Comparison of ENCODE assay signal across 9 cellular contexts in genomic region chr12:5965950-5966383, GRCh38. TPM values are rescaled to one million over a fixed set of nuclear protein-coding genes. Genes with fewer than 3 reads are reported as not detected.
DNase-seq lines count a peak whose midpoint lies in the region; ATAC-seq, FAIRE-seq and TF ChIP-seq lines count a peak whose summit lies in the region.
"Had no signal": no experiment of that assay in that cellular context is flagged by ENCODE, and none has a peak within 500 bp of the region (broad histone marks: within the 10 kb centered on the region; RNA-seq: fewer than 3 reads in every experiment).

No MANE protein-coding gene starts in this region.

- H3K36me3 ChIP-seq in H1 (ENCODE audit: control insufficient read depth in 2 of 4, insufficient read depth in 4 of 4, low read length in 3 of 4), result no peaks in the 10 kb centered on the region

- H3K56ac ChIP-seq in H1 (replicated peaks; ENCODE audit: insufficient read length, low read depth, low read length), result no peak overlapping the region

- peak overlapping the region; percentile 90; the same call in 1 of the 2 replicates for H2BK12ac ChIP-seq in H1 (ENCODE audit: low read depth, low read length)

- no peak overlapping the region for H2AK5ac ChIP-seq in H1 (ENCODE audit: low read depth, low read length)

- no peak overlapping the region for H2BK20ac ChIP-seq in H1 (ENCODE audit: low read length)

- H4K91ac ChIP-seq in H1 (replicated peaks; ENCODE audit: insufficient read length, low read length), result no peak overlapping the region

- H3K79me1 ChIP-seq in H1 (ENCODE audit: low read depth, low read length), result no peaks in the 10 kb centered on the region

- no peak overlapping the region for H3K14ac ChIP-seq in H1 (ENCODE audit: insufficient read length)

- H3K4me1 Mint-ChIP-seq in activated CD4-positive, alpha-beta T cell treated with anti-CD3 and anti-CD28 coated beads, Interleukin-2, amount 10 ng/mL, durations not matched to agents 7 days and 5 days, result no peaks in the 10 kb centered on the region

- no peak overlapping the region for H3K4me3 Mint-ChIP-seq in activated CD4-positive, alpha-beta T cell treated with anti-CD3 and anti-CD28 coated beads, Interleukin-2, amount 10 ng/mL, durations not matched to agents 7 days and 5 days

- 0 out of 7 replicates have a peak, but pooled peaks cover 0 to 3% (median 0%) of the 10 kb centered on the region in 4 experiments for H3K27me3 ChIP-seq in H1 (replicated peaks in 1 of 4; ENCODE audit: control insufficient read depth in 3 of 4, extremely low read depth in 1 of 4, insufficient read depth in 3 of 4, low read length in 3 of 4)

- no peak overlapping the region for H3K9ac ChIP-seq in H1 (replicated peaks in 1 of 4; ENCODE audit: extremely low read depth in 1 of 4, low read depth in 3 of 4, low read length in 3 of 4)

- H3K4me1 ChIP-seq in H1 (replicated peaks in 1 of 4; ENCODE audit: control insufficient read depth in 3 of 4, insufficient read depth in 4 of 4, low read length in 3 of 4), result peaks cover 5 to 14% (median 12%) of the 10 kb centered on the region in 4 experiments; a peak in 6 of 7 replicates

- H2BK120ac ChIP-seq in H1 (replicated peaks; ENCODE audit: low read depth, low read length), result no peak overlapping the region

- H3K4me3 ChIP-seq in H1 (ENCODE audit: extremely low read depth in 1 of 4, insufficient read depth in 2 of 4, low read depth in 3 of 4, low read length in 4 of 4), result no peak overlapping the region

- no peak overlapping the region for H2BK15ac ChIP-seq in H1 (ENCODE audit: low read length)

- H3K4me2 ChIP-seq in H1 (ENCODE audit: insufficient read depth in 1 of 2, low read depth in 2 of 2, low read length in 2 of 2), result no peak overlapping the region

- H3K9me3 Mint-ChIP-seq in activated CD4-positive, alpha-beta T cell treated with anti-CD3 and anti-CD28 coated beads, Interleukin-2, amount 10 ng/mL, durations not matched to agents 7 days and 5 days, result no peaks in the 10 kb centered on the region

- H3K4ac ChIP-seq in H1 (replicated peaks; ENCODE audit: insufficient read length, low read depth, low read length), result no peak overlapping the region

- CTCF ChIA-PET in activated CD4-positive, alpha-beta T cell treated with anti-CD3 and anti-CD28 coated beads, Interleukin-2, amount 10 ng/mL, durations not matched to agents 7 days and 5 days (lab: Charles Lee), result interaction anchor here (0.7 to 0.9 kb wide), 3 partner anchors 23 to 222 kb away, joined by 3 to 4 read pairs (median 3); no protein-coding TSS in a partner anchor
- CTCF ChIA-PET in H1 (lab: Charles Lee; ENCODE audit: partially characterized antibody), result interaction anchor here (1.1 to 5.1 kb wide), 14 partner anchors 8 to 79 kb away, joined by 3 to 45 read pairs (median 6); no protein-coding TSS in a partner anchor

- no peak for TF ChIP-seq EP300 in H1 (IDR thresholded peaks at IDR 0.05; ENCODE audit: borderline replicate concordance in 1 of 2, low read depth in 2 of 2, low read length in 2 of 2)

- TF ChIP-seq CTCF in H1 (IDR thresholded peaks at IDR 0.05; ENCODE audit: control extremely low read depth in 1 of 3, insufficient read depth in 1 of 3, low read depth in 1 of 3, low read length in 3 of 3), result peak; percentile 84 to 90 (median 88)

- no peaks in the 10 kb centered on the region for H3K23me2 ChIP-seq in H1 (ENCODE audit: low read depth, low read length)

- peaks cover 5% of the 10 kb centered on the region for H3K27me3 Mint-ChIP-seq in activated CD4-positive, alpha-beta T cell treated with anti-CD3 and anti-CD28 coated beads, Interleukin-2, amount 10 ng/mL, durations not matched to agents 7 days and 5 days

- no peak overlapping the region for H4K5ac ChIP-seq in H1 (ENCODE audit: insufficient read length, low read depth, low read length)

- peak; percentile 66 for ATAC-seq in stimulated activated naive CD8-positive, alpha-beta T cell treated with anti-CD3 and anti-CD28 coated beads, Interleukin-15, Interleukin-2, amounts not matched to agents 100 U/mL and 50 U/mL, for 24 hours
- no peak for ATAC-seq in HG03571 (IDR thresholded peaks at IDR 0.05; ENCODE audit: unreplicated experiment)

- no peaks in the 10 kb centered on the region for H3K9me3 ChIP-seq in H1 (ENCODE audit: insufficient read depth in 2 of 2, low read depth in 1 of 2, low read length in 1 of 2)

- H4K20me1 ChIP-seq in H1 (replicated peaks in 1 of 2; ENCODE audit: control insufficient read depth in 1 of 2, insufficient read depth in 2 of 2, low read length in 2 of 2), result peaks cover 0 to 4% of the 10 kb centered on the region in 2 experiments

- DNase-seq in stimulated activated naive CD4-positive, alpha-beta T cell (lab: John Stamatoyannopoulos, UW), result peak in 4 of 6 experiments; percentile 3 to 32 (median 13)
- no peak for DNase-seq in stimulated activated naive CD4-positive, alpha-beta T cell treated with Interleukin-2 at 50 U/mL for 16 hours (lab: John Stamatoyannopoulos, UW)
- peak; percentile 37 for DNase-seq in NCI-H1694 treated with DMSO at 0.1 percent for 48 hours (lab: John Stamatoyannopoulos, UW)
- DNase-seq in activated CD4-positive, alpha-beta T cell treated with anti-CD3 and anti-CD28 coated beads, Interleukin-2, amount 10 ng/mL, durations not matched to agents 7 days and 5 days, result peak; percentile 49
- peak in 1 of 2 experiments; percentile 81 for DNase-seq in H1 (ENCODE audit: low read depth in 1 of 2, low spot score in 2 of 2)
- DNase-seq in mesenteric fat pad (ENCODE audit: low spot score), result peak; percentile 89
- DNase-seq in stimulated activated naive CD8-positive, alpha-beta T cell treated with anti-CD3 and anti-CD28 coated beads, Interleukin-15, Interleukin-2, amounts not matched to agents 100 U/mL and 50 U/mL, for 24 hours, result peak; percentile 59

- H3K27ac Mint-ChIP-seq in activated CD4-positive, alpha-beta T cell treated with anti-CD3 and anti-CD28 coated beads, Interleukin-2, amount 10 ng/mL, durations not matched to agents 7 days and 5 days, result no peak overlapping the region

- WGBS in H1 (ENCODE audit: extremely low coverage in 1 of 2, insufficient coverage in 1 of 2, insufficient read length in 1 of 2, insufficient replicate concordance in 2 of 2, low coverage in 1 of 2, low lambda C conversion rate in 2 of 2, missing lambda C conversion rate in 1 of 2), 2 experiments, result 37% methylated on average over 9 of the region's 9 CpGs; no CpG with 5 or more reads in 1 of the 2 experiments

- H3K27ac ChIP-seq in H1 (ENCODE audit: low read depth, low read length), result no peak overlapping the region

- TF ChIP-seq RAD21 in H1 (IDR thresholded peaks at IDR 0.05 in 1 of 2, conservative IDR thresholded peaks at IDR 0.05 in 1 of 2; ENCODE audit: low read depth in 2 of 2, low read length in 2 of 2), result peak; percentile 51 to 63

- no peak for FAIRE-seq in H1 (lab: Jason Lieb, UNC)
- FAIRE-seq: frontal cortex had no signal

- TF ChIP-seq POLR2A in H1 (IDR thresholded peaks at IDR 0.05; ENCODE audit: control extremely low read depth in 1 of 2, low read depth in 2 of 2, low read length in 2 of 2), result no peak

- H3K23ac ChIP-seq in H1 (ENCODE audit: insufficient read length), result no peak overlapping the region

- no peak overlapping the region for H2AFZ ChIP-seq in H1 (ENCODE audit: low read length)

- no peaks in the 10 kb centered on the region for H3K79me2 ChIP-seq in H1 (ENCODE audit: control insufficient read depth in 1 of 2, insufficient read depth in 2 of 2, low read length in 2 of 2)

- H4K8ac ChIP-seq in H1 (ENCODE audit: extremely low read depth, insufficient read depth, low read length), result no peak overlapping the region

- POLR2A ChIA-PET in activated CD4-positive, alpha-beta T cell treated with anti-CD3 and anti-CD28 coated beads, Interleukin-2, amount 10 ng/mL, durations not matched to agents 7 days and 5 days (lab: Charles Lee), result no interaction called here
- POLR2A ChIA-PET in H1 (lab: Charles Lee; ENCODE audit: partially characterized antibody), result no interaction called here

- no peak overlapping the region for H3K18ac ChIP-seq in H1 (ENCODE audit: extremely low read depth, low read length)

- no peak overlapping the region; the same call in 1 of the 2 replicates for H2BK5ac ChIP-seq in H1 (ENCODE audit: low read depth, low read length)

- H3K36me3 Mint-ChIP-seq in activated CD4-positive, alpha-beta T cell treated with anti-CD3 and anti-CD28 coated beads, Interleukin-2, amount 10 ng/mL, durations not matched to agents 7 days and 5 days (ENCODE audit: low read depth), result no peaks in the 10 kb centered on the region

TF ChIP-seq in H1, 55 proteins besides CTCF, POLR2A, EP300 and RAD21 (continues in another document):
- TF ChIP-seq RFX5 (IDR thresholded peaks at IDR 0.05; ENCODE audit: borderline replicate concordance, low read depth, low read length) (no peak), FOSL1 (IDR thresholded peaks at IDR 0.05; ENCODE audit: insufficient read depth, low read depth, low read length) (no peak), JUND (IDR thresholded peaks at IDR 0.05; ENCODE audit: low read length) (no peak), ATF2 (IDR thresholded peaks at IDR 0.05; ENCODE audit: low read length) (no peak), MAX (IDR thresholded peaks at IDR 0.05) (no peak), TCF12 (IDR thresholded peaks at IDR 0.05; ENCODE audit: low read depth, low read length) (no peak)

RNA-seq across cellular contexts. Expression of gene ANO2, which starts 20.9 kb away (rescaled TPM):
- total RNA-seq in activated CD4-positive, alpha-beta T cell treated with anti-CD3 and anti-CD28 coated beads, Interleukin-2, amount 10 ng/mL, durations not matched to agents 7 days and 5 days, result not detected
- 3.5 and 5.5 TPM in 2 replicates for total RNA-seq in H1 (2021; fragmentation: NEBNext Ultra II Directional; extraction: Animal tissue kit (Norgen Biotek cat#: 25700))
- 1.7 and 1.9 TPM in 2 replicates for polyA plus RNA-seq in H1 (2011; rRNA removed)
- 2.6 TPM for polyA plus RNA-seq in H1 (2011; cell fraction: cytosol; rRNA removed)
- polyA plus RNA-seq in H1 (2011; cell fraction: nucleus; rRNA removed), result 4.0 TPM
- polyA plus RNA-seq in H1 (2012, experiment 1 of 2), result 2.9 to 4.3 TPM (median 3.7 TPM) in 4 replicates
- 0.28 TPM for polyA plus RNA-seq in H1 (2012, experiment 2 of 2)
- polyA plus RNA-seq in H1 (2013, experiment 1 of 2), result 2.1 TPM
- polyA plus RNA-seq in H1 (2013, experiment 2 of 2), result 3.2 TPM
- polyA minus RNA-seq in H1 (2011; rRNA and poly(A)+ RNA removed), result 4.8 and 7.4 TPM in 2 replicates
- 1.8 TPM for polyA minus RNA-seq in H1 (2011; cell fraction: cytosol; rRNA and poly(A)+ RNA removed)
- 12.6 TPM for polyA minus RNA-seq in H1 (2011; cell fraction: nucleus; rRNA and poly(A)+ RNA removed)
- total RNA-seq in mesenteric fat pad, result 34.6 TPM
